Comparison of ENCODE assay signal across 19 cellular contexts in the genomic region with DNA sequence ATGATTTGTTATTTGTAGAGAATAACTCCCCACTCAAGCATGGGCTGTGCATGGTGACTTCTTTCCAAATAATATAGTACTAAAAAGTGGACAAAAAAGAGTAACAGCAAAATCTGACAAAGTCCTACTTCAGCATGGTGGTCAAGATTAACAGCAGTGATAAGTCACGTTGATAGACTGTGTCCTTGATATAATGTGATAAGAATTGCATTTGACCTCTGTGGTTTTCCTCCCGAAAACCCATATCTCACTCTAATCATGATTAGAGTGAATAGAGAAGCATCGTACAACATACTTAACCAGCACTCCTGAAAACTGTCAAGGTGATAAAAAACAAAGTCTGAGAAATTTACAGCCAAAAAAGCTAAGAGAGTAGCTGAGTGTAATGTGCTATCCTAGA. TPM values are rescaled to one million over a fixed set of nuclear protein-coding genes. Genes with fewer than 3 reads are reported as not detected.
DNase-seq lines count a peak whose midpoint lies in the region; ATAC-seq and TF ChIP-seq lines count a peak whose summit lies in the region.
"Had no signal": no experiment of that assay in that cellular context is flagged by ENCODE, and none has a peak within 500 bp of the region (broad histone marks: within the 10 kb centered on the region; RNA-seq: fewer than 3 reads in every experiment).

No MANE protein-coding gene starts in this region.

- H3K9ac ChIP-seq in mesendoderm (ENCODE audit: low read length), result no peak overlapping the region

- TF ChIP-seq CTCF in CD4-positive, alpha-beta T cell (IDR thresholded peaks at IDR 0.05), result no peak
- no peak for TF ChIP-seq CTCF in HEK293 (tag by site-specific recombination; IDR thresholded peaks at IDR 0.05)
- TF ChIP-seq CTCF in VCaP (conservative IDR thresholded peaks at IDR 0.05), result no peak

- H3K27me3 Mint-ChIP-seq in CD4-positive, alpha-beta T cell, result no peaks in the 10 kb centered on the region
- H3K27me3 Mint-ChIP-seq in activated T-cell treated with anti-CD3 and anti-CD28 coated beads, Interleukin-2, amount 50 U/mL, for 24 hours, result no peaks in the 10 kb centered on the region

- H3K79me2 ChIP-seq in mesendoderm (ENCODE audit: control insufficient read depth, insufficient read depth, low read length), result peaks cover 5% of the 10 kb centered on the region

- WGBS in mesendoderm (ENCODE audit: extremely low coverage, insufficient coverage, low lambda C conversion rate), result no CpG with 5 or more reads among the region's 3 CpGs

- no peaks in the 10 kb centered on the region for H3K9me3 Mint-ChIP-seq in CD4-positive, alpha-beta T cell
- no peaks in the 10 kb centered on the region for H3K9me3 Mint-ChIP-seq in activated T-cell treated with anti-CD3 and anti-CD28 coated beads, Interleukin-2, amount 50 U/mL, for 24 hours
- H3K9me3 Mint-ChIP-seq: CD8-positive, alpha-beta T cell had no signal

- peaks cover 5% of the 10 kb centered on the region for H3K36me3 Mint-ChIP-seq in CD4-positive, alpha-beta T cell (ENCODE audit: low read depth)
- peaks cover 10% of the 10 kb centered on the region for H3K36me3 Mint-ChIP-seq in activated T-cell treated with anti-CD3 and anti-CD28 coated beads, Interleukin-2, amount 50 U/mL, for 24 hours (ENCODE audit: low read depth)

- no peak overlapping the region for H3K56ac ChIP-seq in mesendoderm (ENCODE audit: low read length)

- peak overlapping the region; percentile 26 for H3K27ac Mint-ChIP-seq in CD4-positive, alpha-beta T cell
- H3K27ac Mint-ChIP-seq in activated T-cell treated with anti-CD3 and anti-CD28 coated beads, Interleukin-2, amount 50 U/mL, for 24 hours, result no peak overlapping the region
- H3K27ac Mint-ChIP-seq: CD8-positive, alpha-beta T cell had no signal

- H2BK15ac ChIP-seq in mesendoderm (replicated peaks; ENCODE audit: low read depth), result no peak overlapping the region

- CTCF ChIA-PET in CD4-positive, alpha-beta T cell (lab: Charles Lee), result no interaction called here
- CTCF ChIA-PET in HEK293 (lab: Yijun Ruan, JAX), result no interaction called here

- H3K4me3 ChIP-seq in HEK293 (ENCODE audit: low read depth, low read length) (no peak overlapping the region), mesendoderm (ENCODE audit: low read length) (no peak overlapping the region)
- H3K4me3 ChIP-seq: SK-N-MC had no signal

- no peak for DNase-seq in CD4-positive, alpha-beta T cell
- DNase-seq in mesendoderm (peak; percentile 33), SIG-M5 (lab: John Stamatoyannopoulos, UW) (no peak)
- DNase-seq in activated T-cell treated with anti-CD3 and anti-CD28 coated beads, Interleukin-2, amount 50 U/mL, for 24 hours, result no peak
- DNase-seq: BE2C; Calu3; CD8-positive, alpha-beta T cell; H7; NCI-H1417; NCI-H187; NCI-H2107; NCI-H510A; NCI-H748 treated with DMSO at 0.1 percent for 48 hours; NK-92 treated with Interleukin-12 subunit alpha and Interleukin-12 subunit beta, amount 100 ng/mL, for 24 hours had no signal

- intact Hi-C loops in CD4-positive, alpha-beta T cell (cut with DNase I, micrococcal nuclease), result no loop called here

- H3K79me1 ChIP-seq in mesendoderm (ENCODE audit: low read length), result peaks cover 1% of the 10 kb centered on the region

- ATAC-seq in CD4-positive, alpha-beta T cell (ENCODE audit: poor library complexity), result no peak
- ATAC-seq in HG03159 (IDR thresholded peaks at IDR 0.05; ENCODE audit: unreplicated experiment) (no peak), HG03135 (IDR thresholded peaks at IDR 0.05; ENCODE audit: unreplicated experiment) (no peak)
- ATAC-seq: CD8-positive, alpha-beta T cell had no signal

- peak overlapping the region; percentile 10 for H3K18ac ChIP-seq in mesendoderm (ENCODE audit: low read length)

- no peak overlapping the region for H4K8ac ChIP-seq in mesendoderm (ENCODE audit: low read depth, low read length)

- H3K4me3 Mint-ChIP-seq in CD4-positive, alpha-beta T cell, result no peak overlapping the region
- H3K4me3 Mint-ChIP-seq in activated T-cell treated with anti-CD3 and anti-CD28 coated beads, Interleukin-2, amount 50 U/mL, for 24 hours, result no peak overlapping the region
- H3K4me3 Mint-ChIP-seq: CD8-positive, alpha-beta T cell had no signal

- peaks cover 16% of the 10 kb centered on the region for H3K4me1 Mint-ChIP-seq in CD4-positive, alpha-beta T cell (ENCODE audit: low read depth)
- H3K4me1 Mint-ChIP-seq in activated T-cell treated with anti-CD3 and anti-CD28 coated beads, Interleukin-2, amount 50 U/mL, for 24 hours (ENCODE audit: low read depth), result peaks cover 7% of the 10 kb centered on the region

- H2BK120ac ChIP-seq in mesendoderm (ENCODE audit: low read depth, low read length), result no peak overlapping the region

- no peak overlapping the region for H3K4ac ChIP-seq in mesendoderm (ENCODE audit: low read depth, low read length)

- no peak overlapping the region for H4K5ac ChIP-seq in mesendoderm (ENCODE audit: low read length)

- H3K4me1 ChIP-seq in HEK293 (ENCODE audit: control insufficient read depth, insufficient read depth, low read length) (peaks cover 23% of the 10 kb centered on the region), mesendoderm (ENCODE audit: control insufficient read depth, low read depth, low read length) (no peaks in the 10 kb centered on the region)

- H3K36me3 ChIP-seq in HEK293 (ENCODE audit: control insufficient read depth in 2 of 2, insufficient read depth in 1 of 2, low read length in 2 of 2) (peaks cover 0 to 5% of the 10 kb centered on the region in 2 experiments; a peak in 1 of 3 replicates), mesendoderm (ENCODE audit: control insufficient read depth, insufficient read depth, low read length) (no peaks in the 10 kb centered on the region)
- H3K36me3 ChIP-seq: BE2C had no signal

- POLR2A ChIA-PET in CD4-positive, alpha-beta T cell (lab: Charles Lee), result interaction anchor here (0.6 kb wide), 1 partner anchor 424 kb away, joined by 3 read pairs; no protein-coding TSS in a partner anchor
- POLR2A ChIA-PET in HEK293 (lab: Yijun Ruan, JAX), result interaction anchor here (0.9 kb wide), 1 partner anchor 40 kb away, joined by 3 read pairs; no protein-coding TSS in a partner anchor

- no peak overlapping the region for H3K23ac ChIP-seq in mesendoderm (ENCODE audit: low read length)

- H3K27me3 ChIP-seq in CD4-positive, alpha-beta T cell (ENCODE audit: control insufficient read depth, insufficient read depth, low read length), result no peaks in the 10 kb centered on the region
- H3K27me3 ChIP-seq in mesendoderm (ENCODE audit: insufficient read depth, low read length, poor library complexity), result no peaks in the 10 kb centered on the region
- H3K27me3 ChIP-seq: BE2C had no signal

- H2BK5ac ChIP-seq in mesendoderm (ENCODE audit: low read length), result no peak overlapping the region

- H3K9me3 ChIP-seq in CD4-positive, alpha-beta T cell (ENCODE audit: control insufficient read depth, low read length), result no peaks in the 10 kb centered on the region
- no peaks in the 10 kb centered on the region for H3K9me3 ChIP-seq in HEK293 (ENCODE audit: control insufficient read depth, insufficient read depth, low read depth, low read length)
- H3K9me3 ChIP-seq: BE2C had no signal

- no peak overlapping the region for H2AK5ac ChIP-seq in mesendoderm (ENCODE audit: low read length)

- no peak overlapping the region for H3K4me2 ChIP-seq in mesendoderm (ENCODE audit: low read length)

- no peak overlapping the region for H3K27ac ChIP-seq in CD4-positive, alpha-beta T cell (ENCODE audit: low read depth, low read length)
- peak overlapping the region; percentile 8; the same call in 1 of the 2 replicates for H3K27ac ChIP-seq in HEK293 (ENCODE audit: extremely low read depth, low read depth, low read length)
- H3K27ac ChIP-seq in VCaP, result peak overlapping the region; percentile 84
- no peak overlapping the region for H3K27ac ChIP-seq in mesendoderm (ENCODE audit: low read depth, low read length)
- H3K27ac ChIP-seq: SK-N-MC had no signal

TF ChIP-seq in HEK293, 187 proteins besides CTCF, POLR2A, EP300 and RAD21 (continues in another document):
- TF ChIP-seq ZNF785 (tag by site-specific recombination; IDR thresholded peaks at IDR 0.05) (no peak), ZNF529 (tag by site-specific recombination; IDR thresholded peaks at IDR 0.05; ENCODE audit: insufficient replicate concordance) (no peak), ZNF350 (tag by site-specific recombination; IDR thresholded peaks at IDR 0.05) (no peak), WT1 (tag by site-specific recombination; IDR thresholded peaks at IDR 0.05) (peak; percentile 80), ZNF335 (tag by site-specific recombination; conservative IDR thresholded peaks at IDR 0.05) (no peak), ZNF133 (tag by site-specific recombination; IDR thresholded peaks at IDR 0.05) (no peak), ZBTB17 (tag by site-specific recombination; IDR thresholded peaks at IDR 0.05) (no peak), ZNF626 (tag by site-specific recombination; IDR thresholded peaks at IDR 0.05) (no peak)
- TF ChIP-seq, protein P1, sequence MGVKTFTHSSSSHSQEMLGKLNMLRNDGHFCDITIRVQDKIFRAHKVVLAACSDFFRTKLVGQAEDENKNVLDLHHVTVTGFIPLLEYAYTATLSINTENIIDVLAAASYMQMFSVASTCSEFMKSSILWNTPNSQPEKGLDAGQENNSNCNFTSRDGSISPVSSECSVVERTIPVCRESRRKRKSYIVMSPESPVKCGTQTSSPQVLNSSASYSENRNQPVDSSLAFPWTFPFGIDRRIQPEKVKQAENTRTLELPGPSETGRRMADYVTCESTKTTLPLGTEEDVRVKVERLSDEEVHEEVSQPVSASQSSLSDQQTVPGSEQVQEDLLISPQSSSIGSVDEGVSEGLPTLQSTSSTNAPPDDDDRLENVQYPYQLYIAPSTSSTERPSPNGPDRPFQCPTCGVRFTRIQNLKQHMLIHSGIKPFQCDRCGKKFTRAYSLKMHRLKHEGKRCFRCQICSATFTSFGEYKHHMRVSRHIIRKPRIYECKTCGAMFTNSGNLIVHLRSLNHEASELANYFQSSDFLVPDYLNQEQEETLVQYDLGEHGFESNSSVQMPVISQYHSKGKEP (tag by site-specific recombination; IDR thresholded peaks at IDR 0.05), result peak; percentile 25; the same call in 1 of the 2 replicates
- TF ChIP-seq, protein P2, sequence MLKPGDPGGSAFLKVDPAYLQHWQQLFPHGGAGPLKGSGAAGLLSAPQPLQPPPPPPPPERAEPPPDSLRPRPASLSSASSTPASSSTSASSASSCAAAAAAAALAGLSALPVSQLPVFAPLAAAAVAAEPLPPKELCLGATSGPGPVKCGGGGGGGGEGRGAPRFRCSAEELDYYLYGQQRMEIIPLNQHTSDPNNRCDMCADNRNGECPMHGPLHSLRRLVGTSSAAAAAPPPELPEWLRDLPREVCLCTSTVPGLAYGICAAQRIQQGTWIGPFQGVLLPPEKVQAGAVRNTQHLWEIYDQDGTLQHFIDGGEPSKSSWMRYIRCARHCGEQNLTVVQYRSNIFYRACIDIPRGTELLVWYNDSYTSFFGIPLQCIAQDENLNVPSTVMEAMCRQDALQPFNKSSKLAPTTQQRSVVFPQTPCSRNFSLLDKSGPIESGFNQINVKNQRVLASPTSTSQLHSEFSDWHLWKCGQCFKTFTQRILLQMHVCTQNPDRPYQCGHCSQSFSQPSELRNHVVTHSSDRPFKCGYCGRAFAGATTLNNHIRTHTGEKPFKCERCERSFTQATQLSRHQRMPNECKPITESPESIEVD (tag by site-specific recombination; IDR thresholded peaks at IDR 0.05), result peak; percentile 48; the same call in 1 of the 2 replicates

RNA-seq across cellular contexts. Expression of a gene that starts 42.4 kb away (rescaled TPM):
- total RNA-seq in CD4-positive, alpha-beta T cell, result 1 to 10 TPM; 3.2 to 6.1 TPM
- 15.0 TPM for polyA plus RNA-seq in mesendoderm (2013, experiment 1 of 2)
- 15.6 TPM for polyA plus RNA-seq in mesendoderm (2013, experiment 2 of 2)

Comparison
In these comparisons a context has a peak if more than half of its experiments do, and no peak if none do; other contexts are left out.
1. H3K27ac ChIP-seq: peak in HEK293 (single experiment) and VCaP (single experiment); none in CD4-positive, alpha-beta T cell (single experiment) and mesendoderm (single experiment).